ENCODE assay signal across 8 cellular contexts in genomic region chr16:27549607-27549856, GRCh38. TPM values are rescaled to one million over a fixed set of nuclear protein-coding genes. Genes with fewer than 3 reads are reported as not detected.
DNase-seq lines count a peak whose midpoint lies in the region; ATAC-seq and TF ChIP-seq lines count a peak whose summit lies in the region.

No MANE protein-coding gene starts in this region.

- no peaks in the 10 kb centered on the region for H3K9me3 ChIP-seq in heart left ventricle
- H3K9me3 ChIP-seq in skeletal muscle satellite cell (replicated peaks; ENCODE audit: low read length): no peaks in the 10 kb centered on the region

- H3K4me1 ChIP-seq in heart left ventricle (peaks cover 4 to 44% (median 36%) of the 10 kb centered on the region in 12 donors), skeletal muscle satellite cell (ENCODE audit: control insufficient read depth, insufficient read depth, low read length) (peaks cover 30% of the 10 kb centered on the region)

- peak overlapping the region; percentile 90 for H3K4me2 ChIP-seq in skeletal muscle satellite cell (ENCODE audit: low read length)

- DNase-seq in GM12864 (ENCODE audit: low read depth): no peak
- no peak for DNase-seq in heart left ventricle
- no peak for DNase-seq in stimulated activated CD4-positive, alpha-beta T cell treated with anti-CD3 and anti-CD28 coated beads, Interleukin-4, amount 100 ng/mL, for 4 hours
- no peak for DNase-seq in HuH-7 (ENCODE audit: low spot score)
- DNase-seq in DMS153 (lab: John Stamatoyannopoulos, UW): no peak

- H3K27ac ChIP-seq in heart left ventricle: peak overlapping the region; percentile 48 to 90 (median 81)

- H3K4me3 ChIP-seq in GM12864 (ENCODE audit: low read depth, low read length) (peak overlapping the region; percentile 80), heart left ventricle (peak overlapping the region; percentile 61 to 97 (median 82)), skeletal muscle satellite cell (ENCODE audit: low read length) (peak overlapping the region; percentile 86)

- TF ChIP-seq CTCF in GM12864 (IDR thresholded peaks at IDR 0.05; ENCODE audit: low read depth, low read length, missing control alignments) (no peak), heart left ventricle (IDR thresholded peaks at IDR 0.05) (no peak)

- 0 to 1% (median 0%) methylated on average over 7 to 24 of the region's 24 CpGs for WGBS in heart left ventricle, 4 donors

- peak; percentile 11 for ATAC-seq in HG02623 (IDR thresholded peaks at IDR 0.05; ENCODE audit: unreplicated experiment)
- ATAC-seq in SK-N-SH treated with all-trans-retinoic acid at 6 μM for 48 hours: peak; percentile 64
- ATAC-seq in heart left ventricle: peak; percentile 16 to 64 (median 56)

- H3K27me3 ChIP-seq in heart left ventricle (no peaks in the 10 kb centered on the region), skeletal muscle satellite cell (ENCODE audit: control insufficient read depth, insufficient read depth, low read length) (no peaks in the 10 kb centered on the region)

- TF ChIP-seq POLR2A in heart left ventricle (IDR thresholded peaks at IDR 0.05): no peak

- peaks cover 0 to 21% (median 12%) of the 10 kb centered on the region in 9 donors for H3K36me3 ChIP-seq in heart left ventricle
- peaks cover 14% of the 10 kb centered on the region for H3K36me3 ChIP-seq in skeletal muscle satellite cell (ENCODE audit: insufficient read depth, low read length)

- H3K9ac ChIP-seq in skeletal muscle satellite cell (ENCODE audit: low read depth, low read length): peak overlapping the region; percentile 95

- intact Hi-C loops in heart left ventricle (cut with DNase I): loop anchor here in 1 of 10 donors (1.0 kb wide), 1 partner anchor 28 kb away; no protein-coding TSS in a partner anchor

TF ChIP-seq in SK-N-SH treated with all-trans-retinoic acid at 6 μM for 48 hours, 23 proteins besides CTCF, POLR2A, EP300 and RAD21:
- no peak for TF ChIP-seq ISL1 (CRISPR knock-in tag; IDR thresholded peaks at IDR 0.05)
- TF ChIP-seq POU6F1 (CRISPR knock-in tag; IDR thresholded peaks at IDR 0.05; ENCODE audit: borderline replicate concordance, low read depth): no peak
- TF ChIP-seq CREB5 (CRISPR knock-in tag; IDR thresholded peaks at IDR 0.05; ENCODE audit: low read depth): no peak
- TF ChIP-seq OSR1 (CRISPR knock-in tag; IDR thresholded peaks at IDR 0.05): no peak
- no peak for TF ChIP-seq TCF4 (CRISPR knock-in tag; IDR thresholded peaks at IDR 0.05; ENCODE audit: borderline replicate concordance)
- TF ChIP-seq TOX (CRISPR knock-in tag; IDR thresholded peaks at IDR 0.05; ENCODE audit: borderline replicate concordance): no peak
- TF ChIP-seq ZC3H10 (CRISPR knock-in tag; IDR thresholded peaks at IDR 0.05): no peak
- TF ChIP-seq RARB (CRISPR knock-in tag; IDR thresholded peaks at IDR 0.05): no peak
- no peak for TF ChIP-seq CSRNP3 (CRISPR knock-in tag; IDR thresholded peaks at IDR 0.05)
- TF ChIP-seq BACH2 (CRISPR knock-in tag; IDR thresholded peaks at IDR 0.05; ENCODE audit: borderline replicate concordance): no peak
- TF ChIP-seq PPARA (CRISPR knock-in tag; IDR thresholded peaks at IDR 0.05; ENCODE audit: borderline replicate concordance): no peak
- TF ChIP-seq SNAI2 (CRISPR knock-in tag; IDR thresholded peaks at IDR 0.05): no peak
- TF ChIP-seq ZFP30 (CRISPR knock-in tag; IDR thresholded peaks at IDR 0.05): no peak
- TF ChIP-seq ARNTL (CRISPR knock-in tag; IDR thresholded peaks at IDR 0.05; ENCODE audit: borderline replicate concordance, low read depth): no peak
- no peak for TF ChIP-seq TSHZ2 (CRISPR knock-in tag; IDR thresholded peaks at IDR 0.05)
- no peak for TF ChIP-seq PATZ1 (CRISPR knock-in tag; IDR thresholded peaks at IDR 0.05; ENCODE audit: borderline replicate concordance)
- TF ChIP-seq ZFP3 (CRISPR knock-in tag; IDR thresholded peaks at IDR 0.05): no peak
- TF ChIP-seq ESRRG (CRISPR knock-in tag; IDR thresholded peaks at IDR 0.05): no peak
- TF ChIP-seq ZNF70 (CRISPR knock-in tag; IDR thresholded peaks at IDR 0.05): no peak

RNA-seq across cellular contexts. Expression of gene GTF3C1, which starts 0.2 kb away (rescaled TPM):
- total RNA-seq in heart left ventricle: 10 to 100 TPM; 48.1 to 76.4 (median 69.5) TPM
- 10 to 100 TPM; 53.2 to 80.3 TPM for polyA plus RNA-seq in heart left ventricle
- total RNA-seq in skeletal muscle satellite cell (2012; rRNA removed): 53.5 and 54.0 TPM in 2 replicates

RNA-seq across cellular contexts. Expression of gene KATNIP, which starts 0.4 kb away (rescaled TPM):
- 10 to 100 TPM in 8 of 9 donors, 1 to 10 TPM in 1; 9.7 to 26.3 (median 18.8) TPM for total RNA-seq in heart left ventricle
- polyA plus RNA-seq in heart left ventricle: 1 to 10 TPM; 5.8 to 9.1 TPM
- total RNA-seq in skeletal muscle satellite cell (2012; rRNA removed): 11.8 and 13.2 TPM in 2 replicates

Comparison
In these comparisons a context has a peak if more than half of its experiments do, and no peak if none do; other contexts are left out.
1. ATAC-seq: peak in every context shown above with its lines; median percentile 64 in SK-N-SH treated with all-trans-retinoic acid at 6 μM for 48 hours; 56 in heart left ventricle; 11 in HG02623.